ENCODE assay signal across 8 cellular contexts in the genomic region with DNA sequence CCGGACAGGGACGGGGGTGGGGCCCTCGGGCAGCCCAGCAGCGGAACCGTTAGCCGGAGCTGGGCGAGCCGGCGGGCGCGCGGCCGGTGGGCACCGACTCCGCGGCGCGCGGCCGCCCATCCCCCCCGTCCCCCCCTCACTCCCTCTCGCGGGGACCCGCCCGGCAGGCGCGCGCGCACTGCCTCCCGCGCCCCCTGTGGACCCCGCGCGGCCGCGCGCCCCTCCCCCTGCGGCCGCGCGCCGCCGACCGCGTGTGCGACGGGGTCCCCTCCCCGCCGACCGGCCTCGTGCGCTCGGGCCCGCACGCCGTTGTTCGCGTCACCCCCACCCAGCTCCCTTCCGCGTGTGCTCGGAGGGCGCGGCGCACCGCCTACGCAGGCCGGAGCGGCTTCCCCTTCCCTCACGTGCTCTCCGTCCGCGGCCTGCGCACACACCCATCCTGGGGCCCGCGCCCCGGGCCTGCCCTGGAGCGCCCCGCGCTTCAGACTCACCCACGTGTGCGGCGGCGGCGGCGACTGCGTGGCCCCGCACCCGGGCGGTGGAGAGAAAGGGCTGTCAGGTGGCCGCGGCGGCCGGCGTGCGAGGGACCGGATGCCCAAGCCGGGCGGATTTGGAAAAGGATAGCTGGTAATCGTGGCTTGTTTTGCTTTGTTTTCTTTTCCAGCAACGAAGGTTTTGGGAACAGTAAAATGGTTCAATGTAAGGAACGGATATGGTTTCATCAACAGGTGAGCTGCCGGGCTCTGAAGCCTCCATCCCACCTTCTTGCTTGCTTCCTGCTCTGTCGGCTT. TPM values are rescaled to one million over a fixed set of nuclear protein-coding genes. Genes with fewer than 3 reads are reported as not detected.
DNase-seq lines count a peak whose midpoint lies in the region; ATAC-seq and TF ChIP-seq lines count a peak whose summit lies in the region.

No MANE protein-coding gene starts in this region.

- DNase-seq in NCI-H1105 treated with DMSO at 0.1 percent for 48 hours (lab: John Stamatoyannopoulos, UW) (peak; percentile 38), choroid plexus epithelial cell (ENCODE audit: low read depth) (peak; percentile 71), left colon (peak; percentile 85 to 86), GOT3 (lab: John Stamatoyannopoulos, UW) (no peak)
- peak; percentile 40 for DNase-seq in activated CD4-positive, alpha-beta T cell treated with anti-CD3 and anti-CD28 coated beads for 1 hour
- DNase-seq in stimulated activated CD4-positive, alpha-beta T cell treated with anti-CD3 and anti-CD28 coated beads, Interleukin-1b, Interleukin-23, amount 100 ng/mL, for 4 hours (ENCODE audit: low read depth in 2 of 2) = peak; percentile 41 to 64

- intact Hi-C loops in left colon (cut with DNase I, micrococcal nuclease) = no loop called here

- peak overlapping the region; percentile 89 for H3K4me3 ChIP-seq in choroid plexus epithelial cell (ENCODE audit: low read depth, low read length)

- peak; percentile 62 for TF ChIP-seq POLR2A in GM15510 (IDR thresholded peaks at IDR 0.05; ENCODE audit: borderline replicate concordance, extremely low read depth, insufficient read length)

- ATAC-seq in HG02588 (IDR thresholded peaks at IDR 0.05; ENCODE audit: unreplicated experiment) = peak; percentile 49
- peak; percentile 80 for ATAC-seq in left colon

- no peak for TF ChIP-seq CTCF in choroid plexus epithelial cell (conservative IDR thresholded peaks at IDR 0.05; ENCODE audit: low read depth, low read length)

RNA-seq across cellular contexts. Expression of a gene that starts 0.7 kb away (rescaled TPM):
- 100 to 1,000 TPM; 419 to 437 TPM for total RNA-seq in left colon

RNA-seq across cellular contexts. Expression of a gene that starts 24.7 kb away (rescaled TPM):
- 10 to 100 TPM; 19.1 to 28.3 TPM for total RNA-seq in left colon

RNA-seq across cellular contexts. Expression of a gene that starts 57.1 kb away (rescaled TPM):
- not detected for total RNA-seq in left colon
